In the genomic region with DNA sequence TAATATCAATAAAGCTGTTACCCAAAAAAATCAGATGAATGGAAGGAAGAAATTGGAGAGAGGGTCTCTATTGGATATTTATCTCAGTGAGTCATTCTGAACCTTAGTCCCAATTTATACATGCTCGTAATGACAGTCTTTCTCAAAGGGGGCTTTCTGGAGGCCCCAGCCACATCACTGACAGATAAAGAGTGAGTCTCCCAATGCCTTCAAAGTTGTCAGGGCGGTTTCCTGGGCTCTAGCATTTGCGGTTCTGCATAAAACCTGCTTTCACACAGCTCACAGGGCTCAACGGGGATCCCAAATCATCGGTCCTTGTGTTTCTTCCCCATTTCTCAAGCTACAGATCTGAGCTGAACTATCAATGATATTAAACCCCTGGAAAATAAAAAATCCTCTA, we compare ENCODE assay signal across 31 cellular contexts. TPM values are rescaled to one million over a fixed set of nuclear protein-coding genes. Genes with fewer than 3 reads are reported as not detected.
A peak's percentile ranks its signal among the peaks of the same experiment; 100 is the strongest.
DNase-seq lines count a peak whose midpoint lies in the region; ATAC-seq, FAIRE-seq and TF ChIP-seq lines count a peak whose summit lies in the region.
"Had no signal": no experiment of that assay in that cellular context is flagged by ENCODE, and none has a peak within 500 bp of the region (broad histone marks: within the 10 kb centered on the region; RNA-seq: fewer than 3 reads in every experiment).

No MANE protein-coding gene starts in this region.

- no peak overlapping the region for H2AFZ ChIP-seq in GM12878 (ENCODE audit: control insufficient read depth, low read depth, low read length)
- H2AFZ ChIP-seq: neural progenitor cell had no signal

- no peak for TF ChIP-seq POLR2A in GM12878 (IDR thresholded peaks at IDR 0.05; ENCODE audit: low read depth, low read length)
- no peak for TF ChIP-seq POLR2A in transverse colon (IDR thresholded peaks at IDR 0.05)
- no peak for TF ChIP-seq POLR2A in sigmoid colon (IDR thresholded peaks at IDR 0.05)

- peak overlapping the region; percentile 44; the same call in 1 of the 2 replicates for H3K4me3 ChIP-seq in GM12878
- no peak overlapping the region for H3K4me3 ChIP-seq in transverse colon
- no peak overlapping the region for H3K4me3 ChIP-seq in sigmoid colon
- H3K4me3 ChIP-seq: MG63, neural progenitor cell, SK-N-MC, tibial artery had no signal

- no peaks in the 10 kb centered on the region for H3K9me3 Mint-ChIP-seq in activated CD8-positive, alpha-beta memory T cell treated with anti-CD3 and anti-CD28 coated beads, Interleukin-2, amount 10 ng/mL, durations not matched to agents 7 days and 5 days (ENCODE audit: low read depth)
- H3K9me3 Mint-ChIP-seq: activated CD4-positive, alpha-beta memory T cell treated with anti-CD3 and anti-CD28 coated beads for 36 hours; CD4-positive, CD25-positive, alpha-beta regulatory T cell; neural progenitor cell had no signal

- no peak overlapping the region for H3K4me3 Mint-ChIP-seq in activated CD8-positive, alpha-beta memory T cell treated with anti-CD3 and anti-CD28 coated beads, Interleukin-2, amount 10 ng/mL, durations not matched to agents 7 days and 5 days
- H3K4me3 Mint-ChIP-seq: neural progenitor cell had no signal

- H3K27ac Mint-ChIP-seq in activated CD8-positive, alpha-beta memory T cell treated with anti-CD3 and anti-CD28 coated beads, Interleukin-2, amount 10 ng/mL, durations not matched to agents 7 days and 5 days = no peak overlapping the region
- H3K27ac Mint-ChIP-seq: neural progenitor cell had no signal

- H3K79me2 ChIP-seq in GM12878 (ENCODE audit: control insufficient read depth, insufficient read depth, low read length) = peaks cover 5% of the 10 kb centered on the region; the same call in 1 of the 2 replicates

- no peaks in the 10 kb centered on the region for H3K27me3 ChIP-seq in GM12878 (replicated peaks in 1 of 2; ENCODE audit: control insufficient read depth in 2 of 2, insufficient read depth in 2 of 2, low read length in 1 of 2)
- H3K27me3 ChIP-seq in transverse colon = no peaks in the 10 kb centered on the region
- no peaks in the 10 kb centered on the region for H3K27me3 ChIP-seq in sigmoid colon
- H3K27me3 ChIP-seq: MG63, neural progenitor cell, tibial artery had no signal

- POLR2A ChIA-PET in GM12878 (lab: Charles Lee) = interaction anchor here (0.6 to 4.9 kb wide), 9 partner anchors 15 to 92 kb away, joined by 3 to 49 read pairs (median 8); a partner anchor contains a TSS

- H3K4me1 ChIP-seq in GM12878 (ENCODE audit: control insufficient read depth, insufficient read depth, low read length) = peaks cover 37% of the 10 kb centered on the region
- peaks cover 4 to 15% (median 7%) of the 10 kb centered on the region in 4 donors for H3K4me1 ChIP-seq in transverse colon
- peaks cover 0 to 4% (median 2%) of the 10 kb centered on the region in 4 donors for H3K4me1 ChIP-seq in sigmoid colon
- H3K4me1 ChIP-seq: neural progenitor cell, spleen had no signal

- H3K36me3 ChIP-seq in GM12878 (ENCODE audit: control insufficient read depth in 2 of 2, insufficient read depth in 2 of 2, low read length in 1 of 2) (no peaks in the 10 kb centered on the region), transverse colon (no peaks in the 10 kb centered on the region), sigmoid colon (no peaks in the 10 kb centered on the region)
- H3K36me3 ChIP-seq: MG63, neural progenitor cell, tibial artery had no signal

- H3K9me3 ChIP-seq in GM12878 (replicated peaks; ENCODE audit: control insufficient read depth, insufficient read depth, low read length) (no peaks in the 10 kb centered on the region), transverse colon (no peaks in the 10 kb centered on the region), sigmoid colon (no peaks in the 10 kb centered on the region)
- H3K9me3 ChIP-seq: MG63, spleen, tibial artery had no signal

- H3K9ac ChIP-seq in GM12878 (ENCODE audit: control insufficient read depth, insufficient read depth, low read length) = peak overlapping the region; percentile 58
- H3K9ac ChIP-seq: neural progenitor cell had no signal

- peaks cover 21% of the 10 kb centered on the region for H3K4me1 Mint-ChIP-seq in activated CD8-positive, alpha-beta memory T cell treated with anti-CD3 and anti-CD28 coated beads, Interleukin-2, amount 10 ng/mL, durations not matched to agents 7 days and 5 days
- H3K4me1 Mint-ChIP-seq: neural progenitor cell had no signal

- in situ Hi-C loops in GM12878 (cut with MboI) = loop anchor here (25.0 kb wide), 1 partner anchor 708 kb away; no protein-coding TSS in a partner anchor
- in situ Hi-C loops in transverse colon (cut with MboI; ENCODE audit: low pct_ligation_motif_present in 1 of 4, low pct_unique_long_range_greater_than_20kb in 1 of 4, low sequenced_read_pairs in 3 of 4) = loop anchor here in 3 of 4 donors (25.0 kb wide), 2 partner anchors 367 to 708 kb away; a partner anchor contains a TSS

- no peaks in the 10 kb centered on the region for H3K36me3 Mint-ChIP-seq in activated CD8-positive, alpha-beta memory T cell treated with anti-CD3 and anti-CD28 coated beads, Interleukin-2, amount 10 ng/mL, durations not matched to agents 7 days and 5 days
- H3K36me3 Mint-ChIP-seq: activated CD4-positive, alpha-beta memory T cell treated with anti-CD3 and anti-CD28 coated beads for 36 hours; neural progenitor cell had no signal

- 0 out of 4 replicates have a peak, but pooled peaks of 1 of the 2 experiments have one; percentile 42 for TF ChIP-seq EP300 in GM12878 (IDR thresholded peaks at IDR 0.05; ENCODE audit: borderline replicate concordance in 1 of 2, control insufficient read depth in 1 of 2, low read depth in 2 of 2, low read length in 2 of 2)
- no peak for TF ChIP-seq EP300 in transverse colon (IDR thresholded peaks at IDR 0.05; ENCODE audit: low read depth)
- no peak for TF ChIP-seq EP300 in sigmoid colon (IDR thresholded peaks at IDR 0.05)

- ATAC-seq in activated CD8-positive, alpha-beta memory T cell treated with anti-CD3 and anti-CD28 coated beads, Interleukin-2, amount 10 ng/mL, durations not matched to agents 7 days and 5 days = peak; percentile 32
- peak; percentile 40 for ATAC-seq in GM18868 (IDR thresholded peaks at IDR 0.05; ENCODE audit: unreplicated experiment)
- ATAC-seq in GM12878 = peak; percentile 67
- no peak for ATAC-seq in GM21825 (IDR thresholded peaks at IDR 0.05; ENCODE audit: unreplicated experiment)
- ATAC-seq: esophagus mucosa, right cardiac atrium had no signal

- intact Hi-C loops in GM12878 (cut with micrococcal nuclease; ENCODE audit: unreplicated experiment) = loop anchor here (2.0 to 5.0 kb wide), 2 partner anchors 65 to 583 kb away; a partner anchor contains a TSS
- intact Hi-C loops in transverse colon (cut with DNase I; ENCODE audit: low total_unique reads) = no loop called here
- intact Hi-C loops in sigmoid colon (cut with DNase I) = no loop called here

- 22% methylated on average over 5 of the region's 5 CpGs for WGBS in GM12878 (ENCODE audit: insufficient coverage, insufficient replicate concordance, low lambda C conversion rate, missing lambda C conversion rate)
- 79% methylated on average over 5 of the region's 5 CpGs; no CpG with 5 or more reads in 1 of the 2 donors for WGBS in transverse colon (ENCODE audit: low coverage in 1 of 2), 2 donors
- WGBS in sigmoid colon, 2 donors = 88 to 94% methylated on average over 5 of the region's 5 CpGs

- SMC1A ChIA-PET in GM12878 (lab: Charles Lee; ENCODE audit: uncharacterized antibody, unreplicated experiment) = interaction anchor here (1.1 to 4.3 kb wide), 12 partner anchors 8 to 674 kb away, joined by 3 to 136 read pairs (median 6); a partner anchor contains a TSS

- BruUV-seq in GM12878 (replicated peaks; lab: Mats Ljungman, UMichigan) = no TSS peak

- TF ChIP-seq CTCF in GM12878 (IDR thresholded peaks at IDR 0.05 in 2 of 3, conservative IDR thresholded peaks at IDR 0.05 in 1 of 3; ENCODE audit: control insufficient read depth in 2 of 3, extremely low read depth in 1 of 3, insufficient read depth in 1 of 3, low read depth in 3 of 3, low read length in 3 of 3) (no peak), transverse colon (IDR thresholded peaks at IDR 0.05) (no peak), sigmoid colon (IDR thresholded peaks at IDR 0.05) (no peak)

- H3K27me3 Mint-ChIP-seq in activated CD8-positive, alpha-beta memory T cell treated with anti-CD3 and anti-CD28 coated beads, Interleukin-2, amount 10 ng/mL, durations not matched to agents 7 days and 5 days = no peaks in the 10 kb centered on the region
- H3K27me3 Mint-ChIP-seq: activated CD4-positive, alpha-beta memory T cell treated with anti-CD3 and anti-CD28 coated beads for 36 hours; CD4-positive, CD25-positive, alpha-beta regulatory T cell had no signal

- FAIRE-seq in GM12878 (lab: Jason Lieb, UNC) = peak; percentile 31
- FAIRE-seq: H54 had no signal

- no peaks in the 10 kb centered on the region for H4K20me1 ChIP-seq in GM12878 (ENCODE audit: control insufficient read depth, insufficient read depth)

- CTCF ChIA-PET in activated CD8-positive, alpha-beta memory T cell treated with anti-CD3 and anti-CD28 coated beads, Interleukin-2, amount 10 ng/mL, durations not matched to agents 7 days and 5 days (lab: Charles Lee) = interaction anchor here (1.1 to 1.7 kb wide), 3 partner anchors 18 to 24 kb away, joined by 3 to 5 read pairs (median 3); no protein-coding TSS in a partner anchor
- CTCF ChIA-PET in GM12878 (lab: Yijun Ruan, JAX) = interaction anchor here (1.1 to 2.8 kb wide), 7 partner anchors 14 to 83 kb away, joined by 4 to 21 read pairs (median 9); a partner anchor contains a TSS

- no peak for DNase-seq in activated CD8-positive, alpha-beta memory T cell treated with anti-CD3 and anti-CD28 coated beads, Interleukin-2, amount 10 ng/mL, durations not matched to agents 7 days and 5 days
- DNase-seq in activated CD8-positive, alpha-beta memory T cell treated with anti-CD3 and anti-CD28 coated beads for 24 hours = no peak
- no peak for DNase-seq in GM12878 (ENCODE audit: low read depth, low spot score)
- DNase-seq in transverse colon = no peak
- no peak for DNase-seq in mesenteric fat pad (ENCODE audit: low spot score)
- no peak for DNase-seq in sigmoid colon
- DNase-seq: 8988T; activated CD4-positive, alpha-beta T cell treated with anti-CD3 and anti-CD28 coated beads for 1 hour; CD4-positive, CD25-positive, alpha-beta regulatory T cell; central memory CD4-positive, alpha-beta T cell; dermis blood vessel endothelial cell; DMS 273 treated with DMSO at 0.1 percent for 48 hours; glutamatergic neuron; KBM-7; mammary epithelial cell; MG63; NCI-H1105; NCI-H187; NCI-H82; right cardiac atrium; spleen; stimulated activated CD4-positive, alpha-beta T cell treated with anti-CD3 and anti-CD28 coated beads, Interleukin-2, amount 100 ng/mL, for 24 hours; stimulated activated CD8-positive, alpha-beta memory T cell treated with anti-CD3 and anti-CD28 coated beads, Interleukin-4, amount 100 ng/mL, for 48 hours; tibial artery had no signal

- H3K27ac ChIP-seq in GM12878 (ENCODE audit: control insufficient read depth, insufficient read depth) = peak overlapping the region; percentile 92
- H3K27ac ChIP-seq in transverse colon = peak overlapping the region in 3 of 4 donors; percentile 62 to 81 (median 67)
- no peak overlapping the region for H3K27ac ChIP-seq in sigmoid colon
- H3K27ac ChIP-seq: neural progenitor cell, SK-N-MC, tibial artery had no signal

- RAD21 ChIA-PET in GM12878 (lab: Charles Lee; ENCODE audit: unreplicated experiment) = interaction anchor here (1.2 to 6.4 kb wide), 13 partner anchors 11 to 410 kb away, joined by 3 to 103 read pairs (median 13); a partner anchor contains a TSS

- peak overlapping the region; percentile 72 for H3K4me2 ChIP-seq in GM12878 (ENCODE audit: control insufficient read depth, insufficient read depth)
- H3K4me2 ChIP-seq: neural progenitor cell had no signal

- no peak for TF ChIP-seq RAD21 in GM12878 (IDR thresholded peaks at IDR 0.05; ENCODE audit: insufficient read depth, low read depth, low read length)

RNA-seq across cellular contexts. Expression of a gene that starts 17.3 kb away (rescaled TPM):
- total RNA-seq in activated CD8-positive, alpha-beta memory T cell treated with anti-CD3 and anti-CD28 coated beads, Interleukin-2, amount 10 ng/mL, durations not matched to agents 7 days and 5 days = 1 to 10 TPM; 4.7 to 5.1 TPM
- 7.1 and 8.4 TPM in 2 replicates for total RNA-seq in GM12878 (2013; cell fraction: nucleolus; rRNA removed)
- total RNA-seq in GM12878 (2014; rRNA removed) (2.9 and 4.7 TPM in 2 replicates), GM12878 (2014; rRNA removed; fragmentation: Illumina TruSeq; extraction: Trizol) (3.7 and 3.8 TPM in 2 replicates), GM12878 (2021) (3.0 and 3.8 TPM in 2 replicates), transverse colon (1 to 10 TPM in 3 of 4 donors, under 1 TPM in 1; 0.20 to 9.1 (median 3.7) TPM), mesenteric fat pad (2.9 TPM), sigmoid colon (1 to 10 TPM; 2.6 to 8.7 (median 6.2) TPM)
- polyA plus RNA-seq in GM12878 (2011; ENCODE audit: low read depth) = 1.1 TPM
- polyA plus RNA-seq in GM12878 (2011; rRNA removed) (4.9 and 6.5 TPM in 2 replicates), GM12878 (2014; fragmentation: Illumina TruSeq; extraction: Trizol) (3.4 and 4.4 TPM in 2 replicates), GM12878 (2014; fragmentation: Nextera tagmentation; extraction: Ambion mirVana) (1 to 10 TPM; 1.5 to 4.0 TPM), GM12878 (2014; rRNA removed) (1.9 and 2.0 TPM in 2 replicates), GM12878 (2016; fragmentation: Nextera tagmentation; extraction: Ambion mirVana) (1 to 10 TPM; 1.1 to 2.7 TPM), sigmoid colon (1 to 10 TPM; 1.2 to 2.0 (median 1.2) TPM)
- polyA plus RNA-seq in GM12878 (2011; cell fraction: cytosol; rRNA removed) = 1.8 and 1.9 TPM in 2 replicates
- polyA plus RNA-seq in GM12878 (2011; cell fraction: nucleus; rRNA removed) = 4.4 TPM in 2 replicates
- polyA plus RNA-seq in GM12878 (2012) = 1.2 and 2.0 TPM in 2 replicates
- polyA minus RNA-seq in GM12878 (2011; rRNA and poly(A)+ RNA removed) = 5.3 and 5.7 TPM in 2 replicates
- 2.8 and 5.3 TPM in 2 replicates for polyA minus RNA-seq in GM12878 (2011; cell fraction: cytosol; rRNA and poly(A)+ RNA removed)
- 5.6 and 8.3 TPM in 2 replicates for polyA minus RNA-seq in GM12878 (2011; cell fraction: nucleus; rRNA and poly(A)+ RNA removed)

RNA-seq across cellular contexts. Expression of a gene that starts 18.7 kb away (rescaled TPM):
- total RNA-seq in activated CD8-positive, alpha-beta memory T cell treated with anti-CD3 and anti-CD28 coated beads, Interleukin-2, amount 10 ng/mL, durations not matched to agents 7 days and 5 days = 10 to 100 TPM; 13.7 to 20.3 TPM
- total RNA-seq in GM12878 (2013; cell fraction: nucleolus; rRNA removed) = 34.3 and 39.0 TPM in 2 replicates
- total RNA-seq in GM12878 (2014; rRNA removed) (42.1 and 54.1 TPM in 2 replicates), GM12878 (2014; rRNA removed; fragmentation: Illumina TruSeq; extraction: Trizol) (50.5 and 53.1 TPM in 2 replicates), GM12878 (2021) (43.2 and 44.2 TPM in 2 replicates), transverse colon (10 to 100 TPM in 2 of 4 donors, 1 to 10 TPM in 2; 4.8 to 34.7 (median 17.0) TPM), mesenteric fat pad (41.7 TPM), sigmoid colon (10 to 100 TPM; 11.8 to 28.6 (median 24.4) TPM)
- polyA plus RNA-seq in GM12878 (2011; ENCODE audit: low read depth) = 21.1 TPM
- polyA plus RNA-seq in GM12878 (2011; rRNA removed) (142 and 180 TPM in 2 replicates), GM12878 (2014; fragmentation: Illumina TruSeq; extraction: Trizol) (47.0 and 68.3 TPM in 2 replicates), GM12878 (2014; fragmentation: Nextera tagmentation; extraction: Ambion mirVana) (10 to 100 TPM; 49.2 to 49.3 TPM), GM12878 (2014; rRNA removed) (52.4 and 64.6 TPM in 2 replicates), GM12878 (2016; fragmentation: Nextera tagmentation; extraction: Ambion mirVana) (10 to 100 TPM; 64.8 to 76.4 TPM), sigmoid colon (10 to 100 TPM; 31.6 to 73.5 (median 46.2) TPM)
- polyA plus RNA-seq in GM12878 (2011; cell fraction: cytosol; rRNA removed) = 58.5 and 62.9 TPM in 2 replicates
- polyA plus RNA-seq in GM12878 (2011; cell fraction: nucleus; rRNA removed) = 50.2 and 59.5 TPM in 2 replicates
- 31.9 and 49.2 TPM in 2 replicates for polyA plus RNA-seq in GM12878 (2012)
- polyA minus RNA-seq in GM12878 (2011; rRNA and poly(A)+ RNA removed) = 52.1 and 73.6 TPM in 2 replicates
- 26.5 and 27.1 TPM in 2 replicates for polyA minus RNA-seq in GM12878 (2011; cell fraction: cytosol; rRNA and poly(A)+ RNA removed)
- 14.7 and 17.5 TPM in 2 replicates for polyA minus RNA-seq in GM12878 (2011; cell fraction: nucleus; rRNA and poly(A)+ RNA removed)

Comparison
In these comparisons a context has a peak if more than half of its experiments do, and no peak if none do; other contexts are left out.
1. H3K27ac ChIP-seq: peak in GM12878 (single experiment) and transverse colon (3 of 4); none in sigmoid colon (0 of 4).